Comparison of ENCODE assay signal across 8 cellular contexts in the genomic region with DNA sequence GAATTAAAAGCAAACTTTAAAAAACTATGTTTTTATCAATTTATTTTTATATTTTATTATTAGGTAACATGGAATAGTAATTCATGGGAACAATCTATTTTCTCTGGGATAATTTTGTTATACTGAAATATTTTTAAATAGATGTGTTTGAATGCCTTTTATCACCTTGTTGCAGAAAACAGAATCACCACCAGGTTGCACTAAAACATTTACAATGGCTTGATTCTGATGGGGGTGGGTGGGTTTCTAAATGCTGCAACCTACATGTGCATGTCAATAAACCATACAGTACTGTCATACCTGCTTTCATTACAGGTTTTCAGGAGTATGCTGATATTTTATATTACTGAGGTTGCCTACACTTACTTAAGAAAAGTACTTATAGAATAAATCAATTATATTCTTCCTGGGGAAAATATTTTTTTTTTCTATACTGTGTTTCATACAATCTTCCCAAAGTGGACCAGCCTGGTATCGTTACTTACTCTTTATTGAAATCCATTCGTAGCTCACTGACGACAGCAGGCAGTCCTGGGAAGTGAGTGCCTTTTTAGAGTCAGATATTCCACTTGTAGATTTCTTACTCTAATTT.
DNase-seq lines count a peak whose midpoint lies in the region; ATAC-seq and TF ChIP-seq lines count a peak whose summit lies in the region.

No MANE protein-coding gene starts in this region.

- 82% methylated on average over 3 of the region's 3 CpGs for WGBS in SK-N-SH (ENCODE audit: low lambda C conversion rate)

- TF ChIP-seq CTCF in SK-N-SH (IDR thresholded peaks at IDR 0.05) = peak; percentile 76

- no peaks in the 10 kb centered on the region for H4K20me1 ChIP-seq in SK-N-SH (ENCODE audit: insufficient read depth)

- no peak overlapping the region for H3K27ac ChIP-seq in SK-N-SH (ENCODE audit: low read depth in 2 of 2, low read length in 1 of 2)

- no peaks in the 10 kb centered on the region for H3K9me2 ChIP-seq in SK-N-SH

- H3K9me3 ChIP-seq in SK-N-SH = no peaks in the 10 kb centered on the region

- peaks cover 0 to 5% of the 10 kb centered on the region in 2 experiments for H3K36me3 ChIP-seq in SK-N-SH (replicated peaks in 1 of 2; ENCODE audit: control insufficient read depth in 1 of 2, insufficient read depth in 2 of 2, low read length in 1 of 2)

- no peak overlapping the region for H2AFZ ChIP-seq in SK-N-SH (ENCODE audit: low read depth)

- CTCF ChIA-PET in SK-N-SH (lab: Yijun Ruan, JAX) = interaction anchor here (0.5 to 2.5 kb wide), 11 partner anchors 15 to 1525 kb away, joined by 3 to 9 read pairs (median 3); no protein-coding TSS in a partner anchor

- peaks cover 15% of the 10 kb centered on the region for H3F3A ChIP-seq in SK-N-SH (replicated peaks; ENCODE audit: insufficient read depth)

- DNase-seq in Daoy (ENCODE audit: low read depth) (peak; percentile 42), SK-N-SH (peak; percentile 32), hepatic stellate cell (ENCODE audit: low spot score) (peak; percentile 4), globus pallidus (ENCODE audit: low spot score) (no peak), activated gamma-delta T cell treated with Interleukin-2 at 50 U/mL for 16 hours (no peak)

- H3K9ac ChIP-seq in SK-N-SH = no peak overlapping the region

- no peak for TF ChIP-seq EP300 in Ishikawa (IDR thresholded peaks at IDR 0.05; ENCODE audit: borderline replicate concordance)
- no peak for TF ChIP-seq EP300 in SK-N-SH (IDR thresholded peaks at IDR 0.05; ENCODE audit: borderline replicate concordance in 1 of 2, low read depth in 1 of 2, low read length in 1 of 2)

- H3K79me2 ChIP-seq in SK-N-SH (ENCODE audit: insufficient read depth) = no peaks in the 10 kb centered on the region

- POLR2A ChIA-PET in SK-N-SH (lab: Yijun Ruan, JAX) = no interaction called here

- ATAC-seq in HG02571 (IDR thresholded peaks at IDR 0.05; ENCODE audit: unreplicated experiment) = no peak
- no peak for ATAC-seq in GM19351 (IDR thresholded peaks at IDR 0.05; ENCODE audit: unreplicated experiment)

- H3K27me3 ChIP-seq in SK-N-SH (ENCODE audit: insufficient read depth) = no peaks in the 10 kb centered on the region

- no peak overlapping the region for H3K4me3 ChIP-seq in SK-N-SH (ENCODE audit: low read depth in 2 of 2, low read length in 1 of 2)

- H3K4me2 ChIP-seq in SK-N-SH = no peak overlapping the region

- peak; percentile 86 for TF ChIP-seq RAD21 in Ishikawa (IDR thresholded peaks at IDR 0.05; ENCODE audit: low read depth)
- peak; percentile 90 for TF ChIP-seq RAD21 in SK-N-SH (IDR thresholded peaks at IDR 0.05; ENCODE audit: low read length)

- H3K4me1 ChIP-seq in SK-N-SH (ENCODE audit: control insufficient read depth in 1 of 2, insufficient read depth in 2 of 2, low read depth in 1 of 2, low read length in 1 of 2) = peaks cover 0 to 20% of the 10 kb centered on the region in 2 experiments; a peak in 2 of 4 replicates

TF ChIP-seq in Ishikawa, 13 proteins besides CTCF, POLR2A, EP300 and RAD21:
- no peak for TF ChIP-seq NFIC (IDR thresholded peaks at IDR 0.05)
- TF ChIP-seq, protein P1, sequence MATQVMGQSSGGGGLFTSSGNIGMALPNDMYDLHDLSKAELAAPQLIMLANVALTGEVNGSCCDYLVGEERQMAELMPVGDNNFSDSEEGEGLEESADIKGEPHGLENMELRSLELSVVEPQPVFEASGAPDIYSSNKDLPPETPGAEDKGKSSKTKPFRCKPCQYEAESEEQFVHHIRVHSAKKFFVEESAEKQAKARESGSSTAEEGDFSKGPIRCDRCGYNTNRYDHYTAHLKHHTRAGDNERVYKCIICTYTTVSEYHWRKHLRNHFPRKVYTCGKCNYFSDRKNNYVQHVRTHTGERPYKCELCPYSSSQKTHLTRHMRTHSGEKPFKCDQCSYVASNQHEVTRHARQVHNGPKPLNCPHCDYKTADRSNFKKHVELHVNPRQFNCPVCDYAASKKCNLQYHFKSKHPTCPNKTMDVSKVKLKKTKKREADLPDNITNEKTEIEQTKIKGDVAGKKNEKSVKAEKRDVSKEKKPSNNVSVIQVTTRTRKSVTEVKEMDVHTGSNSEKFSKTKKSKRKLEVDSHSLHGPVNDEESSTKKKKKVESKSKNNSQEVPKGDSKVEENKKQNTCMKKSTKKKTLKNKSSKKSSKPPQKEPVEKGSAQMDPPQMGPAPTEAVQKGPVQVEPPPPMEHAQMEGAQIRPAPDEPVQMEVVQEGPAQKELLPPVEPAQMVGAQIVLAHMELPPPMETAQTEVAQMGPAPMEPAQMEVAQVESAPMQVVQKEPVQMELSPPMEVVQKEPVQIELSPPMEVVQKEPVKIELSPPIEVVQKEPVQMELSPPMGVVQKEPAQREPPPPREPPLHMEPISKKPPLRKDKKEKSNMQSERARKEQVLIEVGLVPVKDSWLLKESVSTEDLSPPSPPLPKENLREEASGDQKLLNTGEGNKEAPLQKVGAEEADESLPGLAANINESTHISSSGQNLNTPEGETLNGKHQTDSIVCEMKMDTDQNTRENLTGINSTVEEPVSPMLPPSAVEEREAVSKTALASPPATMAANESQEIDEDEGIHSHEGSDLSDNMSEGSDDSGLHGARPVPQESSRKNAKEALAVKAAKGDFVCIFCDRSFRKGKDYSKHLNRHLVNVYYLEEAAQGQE (IDR thresholded peaks at IDR 0.05; ENCODE audit: low read depth) = no peak
- no peak for TF ChIP-seq CREB1 (IDR thresholded peaks at IDR 0.05; ENCODE audit: low read depth)
- TF ChIP-seq, protein P2, sequence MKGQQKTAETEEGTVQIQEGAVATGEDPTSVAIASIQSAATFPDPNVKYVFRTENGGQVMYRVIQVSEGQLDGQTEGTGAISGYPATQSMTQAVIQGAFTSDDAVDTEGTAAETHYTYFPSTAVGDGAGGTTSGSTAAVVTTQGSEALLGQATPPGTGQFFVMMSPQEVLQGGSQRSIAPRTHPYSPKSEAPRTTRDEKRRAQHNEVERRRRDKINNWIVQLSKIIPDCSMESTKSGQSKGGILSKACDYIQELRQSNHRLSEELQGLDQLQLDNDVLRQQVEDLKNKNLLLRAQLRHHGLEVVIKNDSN (IDR thresholded peaks at IDR 0.05) = no peak
- no peak for TF ChIP-seq TEAD4 (IDR thresholded peaks at IDR 0.05)
- no peak for TF ChIP-seq YY1 (IDR thresholded peaks at IDR 0.05; ENCODE audit: low read depth)

TF ChIP-seq in SK-N-SH, 30 proteins besides CTCF, POLR2A, EP300 and RAD21:
- TF ChIP-seq TAF1 (IDR thresholded peaks at IDR 0.05; ENCODE audit: borderline replicate concordance, low read depth, low read length) (no peak), SMC3 (IDR thresholded peaks at IDR 0.05; ENCODE audit: low read depth, low read length) (peak; percentile 91)

Comparison
In these comparisons a context has a peak if more than half of its experiments do, and no peak if none do; other contexts are left out.
1. DNase-seq: peak in Daoy (single experiment), SK-N-SH (single experiment) and hepatic stellate cell (single experiment); none in globus pallidus (single experiment) and activated gamma-delta T cell treated with Interleukin-2 at 50 U/mL for 16 hours (single experiment).